2 cellular contexts compared by ENCODE assay signal in genomic region chr5:81729276-81729675, GRCh38.
TF ChIP-seq lines count a peak whose summit lies in the region.

No MANE protein-coding gene starts in this region.

TF ChIP-seq in GM12878, 131 proteins besides CTCF, POLR2A, EP300 and RAD21:
- TF ChIP-seq PAX8 (IDR thresholded peaks at IDR 0.05): no peak
- TF ChIP-seq SREBF2 (IDR thresholded peaks at IDR 0.05; ENCODE audit: low read length): no peak
- no peak for TF ChIP-seq NFXL1 (IDR thresholded peaks at IDR 0.05; ENCODE audit: borderline replicate concordance)
- TF ChIP-seq ZNF24 (IDR thresholded peaks at IDR 0.05): peak; percentile 62; the same call in 1 of the 2 replicates
- TF ChIP-seq GABPA (IDR thresholded peaks at IDR 0.05; ENCODE audit: low read depth): no peak
- no peak for TF ChIP-seq ZNF384 (IDR thresholded peaks at IDR 0.05; ENCODE audit: borderline replicate concordance, low read depth, low read length)
TF ChIP-seq in GM12878: peak in this region for 1.

TF ChIP-seq in K562, 482 proteins besides CTCF, POLR2A, EP300 and RAD21:
- TF ChIP-seq ZNF24 (IDR thresholded peaks at IDR 0.05) (peak; percentile 47; the same call in 1 of the 2 replicates), GATA2 (CRISPR knock-in tag; IDR thresholded peaks at IDR 0.05) (no peak), ZNF280B (CRISPR knock-in tag; IDR thresholded peaks at IDR 0.05) (no peak), ZNF395 (CRISPR knock-in tag; IDR thresholded peaks at IDR 0.05) (no peak)
